Comparison of ENCODE assay signal across 8 cellular contexts in genomic region chr1:92030701-92031107, GRCh38. TPM values are rescaled to one million over a fixed set of nuclear protein-coding genes. Genes with fewer than 3 reads are reported as not detected.
DNase-seq lines count a peak whose midpoint lies in the region; ATAC-seq and TF ChIP-seq lines count a peak whose summit lies in the region.

No MANE protein-coding gene starts in this region.

- H3K36me3 ChIP-seq in RWPE2 (ENCODE audit: low read depth) = no peaks in the 10 kb centered on the region

- peaks cover 16% of the 10 kb centered on the region for H3K27me3 Mint-ChIP-seq in progenitor cell of endocrine pancreas

- peaks cover 4% of the 10 kb centered on the region for H3K4me1 ChIP-seq in RWPE2 (ENCODE audit: insufficient read depth, poor library complexity, severe bottlenecking)

- no peaks in the 10 kb centered on the region for H3K9me3 ChIP-seq in RWPE2 (ENCODE audit: severe bottlenecking)

- TF ChIP-seq CTCF in RWPE2 (IDR thresholded peaks at IDR 0.05; ENCODE audit: poor library complexity, severe bottlenecking) = no peak
- no peak for TF ChIP-seq CTCF in epithelial cell of esophagus (IDR thresholded peaks at IDR 0.05; ENCODE audit: insufficient read depth, low read depth, low read length, missing control alignments)
- no peak for TF ChIP-seq CTCF in progenitor cell of endocrine pancreas (IDR thresholded peaks at IDR 0.05; ENCODE audit: unreplicated experiment)

- H3K27ac Mint-ChIP-seq in progenitor cell of endocrine pancreas = peak overlapping the region; percentile 82

- DNase-seq in NOMO-1 treated with dmso at 0.1 percent for 144 hours (lab: John Stamatoyannopoulos, UW; ENCODE audit: unreplicated experiment) = peak; percentile 23
- no peak for DNase-seq in NOMO-1 treated with DMSO at 0.1 percent for 48 hours (lab: John Stamatoyannopoulos, UW; ENCODE audit: unreplicated experiment)
- no peak for DNase-seq in RWPE2 (ENCODE audit: low spot score)
- peak; percentile 79 for DNase-seq in epithelial cell of esophagus (ENCODE audit: low read depth)
- DNase-seq in progenitor cell of endocrine pancreas (ENCODE audit: low spot score, unreplicated experiment) = no peak
- DNase-seq in NCI-H187 treated with DMSO at 0.1 percent for 48 hours (lab: John Stamatoyannopoulos, UW) = no peak
- no peak for DNase-seq in anterior cingulate cortex (lab: John Stamatoyannopoulos, UW)
- no peak for DNase-seq in activated gamma-delta T cell treated with Interleukin-2 at 50 U/mL for 16 hours

- no peak overlapping the region for H3K27ac ChIP-seq in RWPE2 (ENCODE audit: poor library complexity, severe bottlenecking)

- H3K4me1 Mint-ChIP-seq in progenitor cell of endocrine pancreas (ENCODE audit: low read depth) = peaks cover 10% of the 10 kb centered on the region

- ATAC-seq in RWPE2 (ENCODE audit: low read depth) = peak; percentile 88

- H3K4me3 ChIP-seq in RWPE2 (ENCODE audit: severe bottlenecking) (peak overlapping the region; percentile 45), epithelial cell of esophagus (ENCODE audit: low read length) (no peak overlapping the region)

- peak overlapping the region; percentile 76 for H3K4me3 Mint-ChIP-seq in progenitor cell of endocrine pancreas (ENCODE audit: low read depth)

- H3K27me3 ChIP-seq in RWPE2 (ENCODE audit: insufficient read depth, poor library complexity, severe bottlenecking) = no peaks in the 10 kb centered on the region

- peaks cover 4% of the 10 kb centered on the region for H3K36me3 Mint-ChIP-seq in progenitor cell of endocrine pancreas (ENCODE audit: insufficient read depth)

- H3K9me3 Mint-ChIP-seq in progenitor cell of endocrine pancreas (ENCODE audit: low read depth) = no peaks in the 10 kb centered on the region

RNA-seq across cellular contexts. Expression of gene EPHX4, which starts 0.9 kb away (rescaled TPM):
- total RNA-seq in progenitor cell of endocrine pancreas = 0.65 and 0.95 TPM in 2 replicates

RNA-seq across cellular contexts. Expression of gene SETSIP, which starts 44.5 kb away (rescaled TPM):
- not detected in 2 replicates for total RNA-seq in progenitor cell of endocrine pancreas

RNA-seq across cellular contexts. Expression of gene BTBD8, which starts 49.4 kb away (rescaled TPM):
- 7.7 and 8.2 TPM in 2 replicates for total RNA-seq in progenitor cell of endocrine pancreas

Comparison
In these comparisons a context has a peak if more than half of its experiments do, and no peak if none do; other contexts are left out.
1. DNase-seq: peak in NOMO-1 treated with dmso at 0.1 percent for 144 hours (single experiment) and epithelial cell of esophagus (single experiment); none in NOMO-1 treated with DMSO at 0.1 percent for 48 hours (single experiment), RWPE2 (single experiment), progenitor cell of endocrine pancreas (single experiment), NCI-H187 treated with DMSO at 0.1 percent for 48 hours (single experiment), anterior cingulate cortex (0 of 58) and activated gamma-delta T cell treated with Interleukin-2 at 50 U/mL for 16 hours (single experiment).